In the genomic region with DNA sequence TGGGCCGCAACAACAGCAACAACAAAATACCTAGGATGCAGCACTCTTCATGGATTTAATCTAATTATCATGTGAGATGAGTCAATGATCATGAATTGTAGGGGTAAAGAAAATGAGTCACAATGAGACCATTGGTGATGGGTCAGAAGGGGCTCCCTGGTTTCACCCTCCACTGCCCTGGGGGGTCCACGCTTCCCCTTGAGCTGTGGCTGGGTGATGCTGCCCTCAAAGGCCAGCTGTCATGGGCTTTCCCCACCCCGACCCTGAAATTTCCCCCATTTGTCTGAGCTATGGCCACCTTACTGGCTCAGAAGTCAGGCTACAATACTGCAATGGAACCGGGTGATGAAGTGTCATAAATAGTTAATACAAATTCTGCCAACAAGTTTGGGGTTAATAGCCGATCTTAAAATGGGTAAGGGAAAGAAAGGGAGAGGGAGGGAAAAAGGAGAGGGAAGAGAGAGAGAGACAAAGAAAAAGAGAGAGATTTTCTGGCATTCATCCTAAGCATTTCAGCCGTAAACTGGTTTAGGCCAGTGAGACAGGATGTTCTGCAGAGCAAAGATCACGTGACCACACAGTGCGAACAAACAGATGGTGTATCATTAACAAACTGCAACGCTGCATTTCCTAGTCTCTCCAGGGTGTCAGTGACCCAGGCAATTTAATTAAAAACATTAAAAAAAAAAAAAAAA, we compare ENCODE assay signal across 8 cellular contexts.
DNase-seq lines count a peak whose midpoint lies in the region; ATAC-seq and TF ChIP-seq lines count a peak whose summit lies in the region.

No MANE protein-coding gene starts in this region.

- H3K9me3 ChIP-seq in esophagus muscularis mucosa (no peaks in the 10 kb centered on the region), aorta (ENCODE audit: control insufficient read depth, low read length) (no peaks in the 10 kb centered on the region)

- H3K4me3 Mint-ChIP-seq in nephron, result peak overlapping the region in 1 of 3 experiments; percentile 13

- peak; percentile 71 for DNase-seq in DMS 273 treated with DMSO at 0.1 percent for 48 hours (lab: John Stamatoyannopoulos, UW)
- peak; percentile 94 for DNase-seq in NCI-H2029 treated with DMSO at 0.1 percent for 48 hours (lab: John Stamatoyannopoulos, UW)
- DNase-seq in activated CD4-positive, alpha-beta T cell treated with anti-CD3 and anti-CD28 coated beads, Interleukin-2, amount 50 U/mL, for 4 hours, result peak; percentile 20 to 26
- DNase-seq in esophagus muscularis mucosa (ENCODE audit: extremely low spot score), result no peak
- peak; percentile 25 to 68 for DNase-seq in aorta

- H3K4me1 ChIP-seq in esophagus muscularis mucosa, result peaks cover 25 to 81% (median 69%) of the 10 kb centered on the region in 4 donors
- no peaks in the 10 kb centered on the region for H3K4me1 ChIP-seq in aorta (ENCODE audit: control insufficient read depth in 1 of 2, insufficient read depth in 2 of 2, low read length in 2 of 2)

- H3K9me3 Mint-ChIP-seq in nephron, result no peaks in the 10 kb centered on the region

- H3K27ac ChIP-seq in esophagus muscularis mucosa (replicated peaks in 1 of 4) (peak overlapping the region; percentile 75 to 84 (median 82)), aorta (ENCODE audit: low read depth in 1 of 2, low read length in 2 of 2) (no peak overlapping the region)

- intact Hi-C loops in esophagus muscularis mucosa (cut with DNase I) (no loop called here), aorta (cut with DNase I) (no loop called here)

- WGBS in esophagus muscularis mucosa, result 27% methylated on average over 9 of the region's 9 CpGs
- 41 to 43% methylated on average over 9 of the region's 9 CpGs for WGBS in aorta, 2 donors

- TF ChIP-seq CTCF in esophagus muscularis mucosa (IDR thresholded peaks at IDR 0.05) (no peak), nephron (IDR thresholded peaks at IDR 0.05; ENCODE audit: unreplicated experiment in 3 of 3) (no peak)

- peaks cover 17% of the 10 kb centered on the region for H3K27me3 Mint-ChIP-seq in nephron (ENCODE audit: low read depth)

- peak overlapping the region; percentile 96 to 99 (median 98) for H3K27ac Mint-ChIP-seq in nephron

- no peak for TF ChIP-seq POLR2A in esophagus muscularis mucosa (IDR thresholded peaks at IDR 0.05; ENCODE audit: low read depth)

- H3K4me1 Mint-ChIP-seq in nephron, result peaks cover 27% of the 10 kb centered on the region

- no peak overlapping the region for H3K4me3 ChIP-seq in esophagus muscularis mucosa
- no peak overlapping the region for H3K4me3 ChIP-seq in aorta (ENCODE audit: low read length in 2 of 2)

- TF ChIP-seq EP300 in esophagus muscularis mucosa (IDR thresholded peaks at IDR 0.05), result no peak

- H3K27me3 ChIP-seq in esophagus muscularis mucosa (no peaks in the 10 kb centered on the region), aorta (ENCODE audit: control insufficient read depth in 1 of 2, insufficient read depth in 2 of 2, low read length in 1 of 2) (no peaks in the 10 kb centered on the region)

- no peaks in the 10 kb centered on the region for H3K36me3 Mint-ChIP-seq in nephron (ENCODE audit: low read depth)

- ATAC-seq in GM21825 (IDR thresholded peaks at IDR 0.05; ENCODE audit: unreplicated experiment) (peak; percentile 51), aorta (ENCODE audit: low FRiP score) (peak; percentile 85), HG02798 (IDR thresholded peaks at IDR 0.05; ENCODE audit: poor library complexity, unreplicated experiment) (no peak)

- H3K36me3 ChIP-seq in esophagus muscularis mucosa, result no peaks in the 10 kb centered on the region
- no peaks in the 10 kb centered on the region for H3K36me3 ChIP-seq in aorta (ENCODE audit: control insufficient read depth in 1 of 2, insufficient read depth in 2 of 2, low read length in 1 of 2)

Comparison
In these comparisons a context has a peak if more than half of its experiments do, and no peak if none do; other contexts are left out.
1. H3K27ac ChIP-seq: peak in esophagus muscularis mucosa (4 of 4); none in aorta (0 of 2).